In genomic region chr1:165762725-165763124, GRCh38 we compare ENCODE assay signal across 33 cellular contexts.
"Had no signal": no experiment of that assay in that cellular context is flagged by ENCODE, and none has a peak within 500 bp of the region (broad histone marks: within the 10 kb centered on the region; RNA-seq: fewer than 3 reads in every experiment).

No MANE protein-coding gene starts in this region.

- H3K27ac ChIP-seq: PC-9, RWPE1, SJCRH30, SK-N-MC had no signal

- ATAC-seq: Panc1, Right ventricle myocardium inferior, SK-N-SH treated with all-trans-retinoic acid at 6 μM for 48 hours had no signal

- DNase-seq: Kasumi-1, MG63, NCI-H1048, NCI-H1092 treated with DMSO at 0.1 percent for 48 hours, NCI-H1105 treated with DMSO at 0.1 percent for 48 hours, NCI-H1417, NCI-H1436, NCI-H146, NCI-H1694, NCI-H187, NCI-H1930, NCI-H2029 treated with DMSO at 0.1 percent for 48 hours, NCI-H2081 treated with DMSO at 0.1 percent for 48 hours, NCI-H2107, NCI-H2171, NCI-H226, NCI-H446 treated with DMSO at 0.1 percent for 48 hours, NCI-H510A, NCI-H524, NCI-H526, NCI-H69, NCI-H748 treated with DMSO at 0.1 percent for 48 hours, NCI-H82, PC-9, SHP77, SIG-M5, SJCRH30 had no signal

- FAIRE-seq: RCC 7860 had no signal

- H2AFZ ChIP-seq: PC-9 had no signal

- H3K9me3 ChIP-seq: MG63, SJCRH30 had no signal

- H3K4me1 ChIP-seq: SJCRH30 had no signal

- H3K4me2 ChIP-seq: PC-9 had no signal

- H3K27me3 ChIP-seq: MG63, SJCRH30 had no signal

- H3K4me3 ChIP-seq: MG63, PC-9, SJCRH30, SK-N-MC had no signal
